In genomic region chr12:95205685-95206084, GRCh38 we compare ENCODE assay signal across 1 cellular context.
TF ChIP-seq lines count a peak whose summit lies in the region.

No MANE protein-coding gene starts in this region.

TF ChIP-seq in HepG2, 621 proteins besides CTCF, POLR2A, EP300 and RAD21:
- no peak for TF ChIP-seq ZNF543 (CRISPR knock-in tag; IDR thresholded peaks at IDR 0.05)
- TF ChIP-seq ZNF614 (CRISPR knock-in tag; IDR thresholded peaks at IDR 0.05; ENCODE audit: borderline replicate concordance) = no peak
- TF ChIP-seq MLXIP (CRISPR knock-in tag; IDR thresholded peaks at IDR 0.05; ENCODE audit: borderline replicate concordance) = no peak
- no peak for TF ChIP-seq ZMYM3 (CRISPR knock-in tag; IDR thresholded peaks at IDR 0.05)
- no peak for TF ChIP-seq PHB2 (IDR thresholded peaks at IDR 0.05; ENCODE audit: partially characterized antibody)
- no peak for TF ChIP-seq ZFX (CRISPR knock-in tag; IDR thresholded peaks at IDR 0.05; ENCODE audit: low read depth)
- no peak for TF ChIP-seq ZNF383 (CRISPR knock-in tag; IDR thresholded peaks at IDR 0.05; ENCODE audit: borderline replicate concordance)
- no peak for TF ChIP-seq ZNF605 (CRISPR knock-in tag; IDR thresholded peaks at IDR 0.05)
- no peak for TF ChIP-seq ZNF83 (CRISPR knock-in tag; IDR thresholded peaks at IDR 0.05; ENCODE audit: borderline replicate concordance)
- TF ChIP-seq NBN (conservative IDR thresholded peaks at IDR 0.05) = no peak
- no peak for TF ChIP-seq ZNF788 (CRISPR knock-in tag; IDR thresholded peaks at IDR 0.05; ENCODE audit: borderline replicate concordance)
- TF ChIP-seq PRDM4 (CRISPR knock-in tag; IDR thresholded peaks at IDR 0.05; ENCODE audit: borderline replicate concordance) = no peak
